Comparison of ENCODE assay signal across 19 cellular contexts in genomic region chr7:19939746-19940145, GRCh38.
A peak's percentile ranks its signal among the peaks of the same experiment; 100 is the strongest.
DNase-seq lines count a peak whose midpoint lies in the region; ATAC-seq and TF ChIP-seq lines count a peak whose summit lies in the region.
"Had no signal": no experiment of that assay in that cellular context is flagged by ENCODE, and none has a peak within 500 bp of the region (broad histone marks: within the 10 kb centered on the region; RNA-seq: fewer than 3 reads in every experiment).

No MANE protein-coding gene starts in this region.

- POLR2A ChIA-PET in HEK293T (lab: Yijun Ruan, JAX) = no interaction called here

- H3K9me3 Mint-ChIP-seq in activated naive CD4-positive, alpha-beta T cell treated with anti-CD3 and anti-CD28 coated beads for 36 hours = peaks cover 12% of the 10 kb centered on the region

- ATAC-seq in GM19328 (IDR thresholded peaks at IDR 0.05; ENCODE audit: unreplicated experiment) = no peak
- no peak for ATAC-seq in HG02973 (IDR thresholded peaks at IDR 0.05; ENCODE audit: unreplicated experiment)
- ATAC-seq: activated T-cell treated with anti-CD3 and anti-CD28 coated beads, Interleukin-2, amount 50 U/mL, for 72 hours; gastrocnemius medialis; mucosa of descending colon; T-helper 17 cell had no signal

- no peak overlapping the region for H3K4me3 Mint-ChIP-seq in activated naive CD4-positive, alpha-beta T cell treated with anti-CD3 and anti-CD28 coated beads for 36 hours
- H3K4me3 Mint-ChIP-seq: activated CD4-positive, alpha-beta T cell treated with anti-CD3 and anti-CD28 coated beads, Interleukin-2, amount 10 ng/mL, durations not matched to agents 7 days and 5 days; activated T-cell treated with anti-CD3 and anti-CD28 coated beads, Interleukin-2, amount 50 U/mL, for 72 hours; dendritic cell treated with granulocyte-macrophage colony-stimulating factor and Interleukin-4, amounts not matched to agents 40 ng/mL and 50 ng/mL, for 4 days; T-helper 17 cell had no signal

- no peaks in the 10 kb centered on the region for H3K27me3 Mint-ChIP-seq in activated naive CD4-positive, alpha-beta T cell treated with anti-CD3 and anti-CD28 coated beads for 36 hours (ENCODE audit: low read depth)
- H3K27me3 Mint-ChIP-seq: activated CD4-positive, alpha-beta T cell treated with anti-CD3 and anti-CD28 coated beads, Interleukin-2, amount 10 ng/mL, durations not matched to agents 7 days and 5 days; dendritic cell treated with granulocyte-macrophage colony-stimulating factor and Interleukin-4, amounts not matched to agents 40 ng/mL and 50 ng/mL, for 4 days; T-helper 17 cell had no signal

- H3K27ac Mint-ChIP-seq in activated naive CD4-positive, alpha-beta T cell treated with anti-CD3 and anti-CD28 coated beads for 36 hours = no peak overlapping the region
- H3K27ac Mint-ChIP-seq: activated CD4-positive, alpha-beta T cell treated with anti-CD3 and anti-CD28 coated beads, Interleukin-2, amount 10 ng/mL, durations not matched to agents 7 days and 5 days; activated T-cell treated with anti-CD3 and anti-CD28 coated beads, Interleukin-2, amount 50 U/mL, for 72 hours; dendritic cell treated with granulocyte-macrophage colony-stimulating factor and Interleukin-4, amounts not matched to agents 40 ng/mL and 50 ng/mL, for 4 days; T-helper 17 cell had no signal

- intact Hi-C loops in activated naive CD4-positive, alpha-beta T cell treated with anti-CD3 and anti-CD28 coated beads for 36 hours (cut with micrococcal nuclease) = no loop called here

- H3K4me1 Mint-ChIP-seq in activated naive CD4-positive, alpha-beta T cell treated with anti-CD3 and anti-CD28 coated beads for 36 hours (ENCODE audit: low read depth) = no peaks in the 10 kb centered on the region
- H3K4me1 Mint-ChIP-seq: activated CD4-positive, alpha-beta T cell treated with anti-CD3 and anti-CD28 coated beads, Interleukin-2, amount 10 ng/mL, durations not matched to agents 7 days and 5 days; T-helper 17 cell had no signal

- TF ChIP-seq CTCF in AG09309 (IDR thresholded peaks at IDR 0.05; ENCODE audit: control insufficient read depth, insufficient read depth, low read depth, low read length, missing control alignments) (no peak), cardiac fibroblast (IDR thresholded peaks at IDR 0.05; ENCODE audit: low read depth, low read length) (no peak)

- H3K36me3 Mint-ChIP-seq in activated naive CD4-positive, alpha-beta T cell treated with anti-CD3 and anti-CD28 coated beads for 36 hours (ENCODE audit: low read depth) = no peaks in the 10 kb centered on the region

- no peak overlapping the region for H3K4me3 ChIP-seq in AG09309 (ENCODE audit: control insufficient read depth, low read depth, low read length)
- H3K4me3 ChIP-seq in cardiac fibroblast (replicated peaks in 1 of 2; ENCODE audit: low read depth in 2 of 2, low read length in 2 of 2) = no peak overlapping the region
- H3K4me3 ChIP-seq: BLaER1 treated with 17β-estradiol and CSF1 and Interleukin-3, amounts not matched to agents 10 nM and 100 nM; gastrocnemius medialis; mucosa of descending colon; suprapubic skin had no signal

- CTCF ChIA-PET in HEK293T (lab: Yijun Ruan, JAX) = no interaction called here
- CTCF ChIA-PET in activated naive CD4-positive, alpha-beta T cell treated with anti-CD3 and anti-CD28 coated beads for 36 hours (lab: Charles Lee) = no interaction called here

- DNase-seq in AG09309 (ENCODE audit: low read depth) (peak; percentile 49), LHCN-M2 (ENCODE audit: low read depth) (peak; percentile 93), cardiac fibroblast (ENCODE audit: low read depth in 2 of 2) (peak; percentile 44 to 80), kidney tubule cell (ENCODE audit: low spot score) (peak; percentile 96), HEK293T (ENCODE audit: extremely low spot score) (no peak)
- DNase-seq in activated naive CD4-positive, alpha-beta T cell treated with anti-CD3 and anti-CD28 coated beads for 36 hours = no peak
- DNase-seq: activated CD4-positive, alpha-beta T cell treated with anti-CD3 and anti-CD28 coated beads, Interleukin-2, amount 10 ng/mL, durations not matched to agents 7 days and 5 days; activated T-cell treated with anti-CD3 and anti-CD28 coated beads, Interleukin-2, amount 50 U/mL, for 72 hours; amniotic stem cell; gastrocnemius medialis; mucosa of descending colon; NCI-H1105 treated with DMSO at 0.1 percent for 48 hours; NCI-H446 treated with DMSO at 0.1 percent for 48 hours; T-helper 17 cell had no signal

TF ChIP-seq in HEK293T, 16 proteins besides CTCF, POLR2A, EP300 and RAD21:
- TF ChIP-seq HDGF (IDR thresholded peaks at IDR 0.05; ENCODE audit: borderline replicate concordance) (no peak), SP1 (IDR thresholded peaks at IDR 0.05) (no peak), FOXA1 (IDR thresholded peaks at IDR 0.05) (no peak), CTBP1 (IDR thresholded peaks at IDR 0.05; ENCODE audit: borderline replicate concordance) (no peak), ARNT (IDR thresholded peaks at IDR 0.05) (no peak)

Comparison
In these comparisons a context has a peak if more than half of its experiments do, and no peak if none do; other contexts are left out.
1. DNase-seq: peak in AG09309 (single experiment), LHCN-M2 (single experiment), cardiac fibroblast (2 of 2) and kidney tubule cell (single experiment); none in HEK293T (single experiment) and activated naive CD4-positive, alpha-beta T cell treated with anti-CD3 and anti-CD28 coated beads for 36 hours (single experiment).